Comparison of ENCODE assay signal across 12 cellular contexts in genomic region chrX:104351173-104351769, GRCh38.
DNase-seq lines count a peak whose midpoint lies in the region; ATAC-seq and TF ChIP-seq lines count a peak whose summit lies in the region.
"Had no signal": no experiment of that assay in that cellular context is flagged by ENCODE, and none has a peak within 500 bp of the region (broad histone marks: within the 10 kb centered on the region; RNA-seq: fewer than 3 reads in every experiment).

No MANE protein-coding gene starts in this region.

- no peak overlapping the region for H2AFZ ChIP-seq in SK-N-SH (ENCODE audit: low read depth)

- POLR2A ChIA-PET in SK-N-SH (lab: Yijun Ruan, JAX), result no interaction called here

- no peak overlapping the region for H3K27ac Mint-ChIP-seq in activated T-helper 2 cell treated with anti-CD3 and anti-CD28 coated beads, Interferon-gamma antibody, Interleukin-2, Interleukin-4, amounts not matched to agents 10 μg/mL and 5 μg/mL and 100 μg/mL, durations not matched to agents 14 hours and 24 hours and 36 hours
- no peak overlapping the region for H3K27ac Mint-ChIP-seq in endothelial cell (ENCODE audit: unreplicated experiment)
- H3K27ac Mint-ChIP-seq: activated naive CD8-positive, alpha-beta T cell treated with anti-CD3 and anti-CD28 coated beads, Interleukin-2, amount 50 U/mL, for 24 hours had no signal

- no peak overlapping the region for H3K27ac ChIP-seq in SK-N-SH (ENCODE audit: low read depth in 2 of 2, low read length in 1 of 2)

- TF ChIP-seq RAD21 in SK-N-SH (IDR thresholded peaks at IDR 0.05; ENCODE audit: low read length), result no peak

- H3K4me2 ChIP-seq in SK-N-SH, result no peak overlapping the region

- no peaks in the 10 kb centered on the region for H3F3A ChIP-seq in SK-N-SH (replicated peaks; ENCODE audit: insufficient read depth)

- no peak for TF ChIP-seq CTCF in SK-N-SH (IDR thresholded peaks at IDR 0.05)
- no peak for TF ChIP-seq CTCF in fibroblast of pulmonary artery (IDR thresholded peaks at IDR 0.05; ENCODE audit: low read length, missing control alignments)
- TF ChIP-seq CTCF in endothelial cell (IDR thresholded peaks at IDR 0.05; ENCODE audit: unreplicated experiment), result no peak

- no peaks in the 10 kb centered on the region for H3K27me3 Mint-ChIP-seq in activated T-helper 2 cell treated with anti-CD3 and anti-CD28 coated beads, Interferon-gamma antibody, Interleukin-2, Interleukin-4, amounts not matched to agents 10 μg/mL and 5 μg/mL and 100 μg/mL, durations not matched to agents 14 hours and 24 hours and 36 hours (ENCODE audit: low read depth)
- no peaks in the 10 kb centered on the region for H3K27me3 Mint-ChIP-seq in endothelial cell (ENCODE audit: unreplicated experiment)

- 8% methylated on average over 3 of the region's 3 CpGs for WGBS in SK-N-SH (ENCODE audit: low lambda C conversion rate)

- no peaks in the 10 kb centered on the region for H3K4me1 ChIP-seq in SK-N-SH (ENCODE audit: control insufficient read depth in 1 of 2, insufficient read depth in 2 of 2, low read depth in 1 of 2, low read length in 1 of 2)

- no peak for ATAC-seq in SK-N-SH treated with all-trans-retinoic acid at 6 μM for 48 hours
- ATAC-seq: activated naive CD8-positive, alpha-beta T cell treated with anti-CD3 and anti-CD28 coated beads, Interleukin-2, amount 50 U/mL, for 24 hours had no signal

- H3K4me1 Mint-ChIP-seq in activated T-helper 2 cell treated with anti-CD3 and anti-CD28 coated beads, Interferon-gamma antibody, Interleukin-2, Interleukin-4, amounts not matched to agents 10 μg/mL and 5 μg/mL and 100 μg/mL, durations not matched to agents 14 hours and 24 hours and 36 hours (ENCODE audit: low read depth), result no peaks in the 10 kb centered on the region
- no peaks in the 10 kb centered on the region for H3K4me1 Mint-ChIP-seq in endothelial cell (ENCODE audit: unreplicated experiment)
- H3K4me1 Mint-ChIP-seq: activated naive CD8-positive, alpha-beta T cell treated with anti-CD3 and anti-CD28 coated beads, Interleukin-2, amount 50 U/mL, for 24 hours had no signal

- H3K4me3 ChIP-seq in SK-N-SH (ENCODE audit: low read depth in 2 of 2, low read length in 1 of 2) (no peak overlapping the region), fibroblast of pulmonary artery (replicated peaks; ENCODE audit: low read depth, low read length) (no peak overlapping the region)

- no peaks in the 10 kb centered on the region for H3K9me2 ChIP-seq in SK-N-SH

- H3K79me2 ChIP-seq in SK-N-SH (ENCODE audit: insufficient read depth), result no peaks in the 10 kb centered on the region

- no peak overlapping the region for H3K4me3 Mint-ChIP-seq in activated T-helper 2 cell treated with anti-CD3 and anti-CD28 coated beads, Interferon-gamma antibody, Interleukin-2, Interleukin-4, amounts not matched to agents 10 μg/mL and 5 μg/mL and 100 μg/mL, durations not matched to agents 14 hours and 24 hours and 36 hours (ENCODE audit: low read depth)
- no peak overlapping the region for H3K4me3 Mint-ChIP-seq in endothelial cell (ENCODE audit: unreplicated experiment)
- H3K4me3 Mint-ChIP-seq: activated naive CD8-positive, alpha-beta T cell treated with anti-CD3 and anti-CD28 coated beads, Interleukin-2, amount 50 U/mL, for 24 hours had no signal

- no peak overlapping the region for H3K9ac ChIP-seq in SK-N-SH

- no peak for TF ChIP-seq EP300 in SK-N-SH (IDR thresholded peaks at IDR 0.05; ENCODE audit: borderline replicate concordance in 1 of 2, low read depth in 1 of 2, low read length in 1 of 2)

- no peaks in the 10 kb centered on the region for H3K9me3 ChIP-seq in SK-N-SH

- CTCF ChIA-PET in SK-N-SH (lab: Yijun Ruan, JAX), result interaction anchor here (0.7 kb wide), 1 partner anchor 11 kb away, joined by 3 read pairs; no protein-coding TSS in a partner anchor

- no peaks in the 10 kb centered on the region for H4K20me1 ChIP-seq in SK-N-SH (ENCODE audit: insufficient read depth)

- DNase-seq in SK-N-SH (no peak), RPMI7951 (ENCODE audit: low read depth) (peak; percentile 78), fibroblast of pulmonary artery (ENCODE audit: low read depth) (peak; percentile 84), stromal cell of bone marrow (ENCODE audit: low read depth) (peak; percentile 79), endothelial cell (ENCODE audit: low spot score) (no peak)
- DNase-seq in activated naive CD4-positive, alpha-beta T cell treated with anti-CD3 and anti-CD28 coated beads, Interleukin-2, amount 50 U/mL, for 16 hours, result no peak
- DNase-seq in activated T-helper 2 cell treated with anti-CD3 and anti-CD28 coated beads, Interferon-gamma antibody, Interleukin-2, Interleukin-4, amounts not matched to agents 10 μg/mL and 5 μg/mL and 100 μg/mL, durations not matched to agents 14 hours and 24 hours and 36 hours (ENCODE audit: low spot score), result no peak
- DNase-seq: activated naive CD8-positive, alpha-beta T cell treated with anti-CD3 and anti-CD28 coated beads, Interleukin-2, amount 50 U/mL, for 24 hours; NCI-H187; RPMI8226; stimulated activated CD4-positive, alpha-beta T cell treated with anti-CD3 and anti-CD28 coated beads, Interleukin-1b, Interleukin-23, amount 100 ng/mL, for 48 hours had no signal

- no peaks in the 10 kb centered on the region for H3K36me3 Mint-ChIP-seq in activated T-helper 2 cell treated with anti-CD3 and anti-CD28 coated beads, Interferon-gamma antibody, Interleukin-2, Interleukin-4, amounts not matched to agents 10 μg/mL and 5 μg/mL and 100 μg/mL, durations not matched to agents 14 hours and 24 hours and 36 hours (ENCODE audit: low read depth)
- no peaks in the 10 kb centered on the region for H3K36me3 Mint-ChIP-seq in endothelial cell (ENCODE audit: low read depth, unreplicated experiment)

- H3K9me3 Mint-ChIP-seq in activated T-helper 2 cell treated with anti-CD3 and anti-CD28 coated beads, Interferon-gamma antibody, Interleukin-2, Interleukin-4, amounts not matched to agents 10 μg/mL and 5 μg/mL and 100 μg/mL, durations not matched to agents 14 hours and 24 hours and 36 hours, result no peaks in the 10 kb centered on the region
- H3K9me3 Mint-ChIP-seq in endothelial cell (ENCODE audit: unreplicated experiment), result no peaks in the 10 kb centered on the region
- H3K9me3 Mint-ChIP-seq: activated naive CD8-positive, alpha-beta T cell treated with anti-CD3 and anti-CD28 coated beads, Interleukin-2, amount 50 U/mL, for 24 hours had no signal

- intact Hi-C loops in activated T-helper 2 cell treated with anti-CD3 and anti-CD28 coated beads, Interferon-gamma antibody, Interleukin-2, Interleukin-4, amounts not matched to agents 10 μg/mL and 5 μg/mL and 100 μg/mL, durations not matched to agents 14 hours and 24 hours and 36 hours (cut with micrococcal nuclease), result no loop called here

- peaks cover 28% of the 10 kb centered on the region; the same call in 1 of the 2 replicates for H3K27me3 ChIP-seq in SK-N-SH (ENCODE audit: insufficient read depth)

- H3K36me3 ChIP-seq in SK-N-SH (replicated peaks in 1 of 2; ENCODE audit: control insufficient read depth in 1 of 2, insufficient read depth in 2 of 2, low read length in 1 of 2), result no peaks in the 10 kb centered on the region

TF ChIP-seq in SK-N-SH, 30 proteins besides CTCF, POLR2A, EP300 and RAD21:
- TF ChIP-seq SMC3 (IDR thresholded peaks at IDR 0.05; ENCODE audit: low read depth, low read length) (no peak), FOSL2 (IDR thresholded peaks at IDR 0.05; ENCODE audit: borderline replicate concordance, low read depth) (peak; percentile 15; the same call in 1 of the 2 replicates)

TF ChIP-seq in SK-N-SH treated with all-trans-retinoic acid at 6 μM for 48 hours, 23 proteins besides CTCF, POLR2A, EP300 and RAD21:
- TF ChIP-seq PATZ1 (CRISPR knock-in tag; IDR thresholded peaks at IDR 0.05; ENCODE audit: borderline replicate concordance), result no peak
- TF ChIP-seq, protein P1, sequence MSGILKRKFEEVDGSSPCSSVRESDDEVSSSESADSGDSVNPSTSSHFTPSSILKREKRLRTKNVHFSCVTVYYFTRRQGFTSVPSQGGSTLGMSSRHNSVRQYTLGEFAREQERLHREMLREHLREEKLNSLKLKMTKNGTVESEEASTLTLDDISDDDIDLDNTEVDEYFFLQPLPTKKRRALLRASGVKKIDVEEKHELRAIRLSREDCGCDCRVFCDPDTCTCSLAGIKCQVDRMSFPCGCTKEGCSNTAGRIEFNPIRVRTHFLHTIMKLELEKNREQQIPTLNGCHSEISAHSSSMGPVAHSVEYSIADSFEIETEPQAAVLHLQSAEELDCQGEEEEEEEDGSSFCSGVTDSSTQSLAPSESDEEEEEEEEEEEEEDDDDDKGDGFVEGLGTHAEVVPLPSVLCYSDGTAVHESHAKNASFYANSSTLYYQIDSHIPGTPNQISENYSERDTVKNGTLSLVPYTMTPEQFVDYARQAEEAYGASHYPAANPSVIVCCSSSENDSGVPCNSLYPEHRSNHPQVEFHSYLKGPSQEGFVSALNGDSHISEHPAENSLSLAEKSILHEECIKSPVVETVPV (CRISPR knock-in tag; IDR thresholded peaks at IDR 0.05), result no peak
- no peak for TF ChIP-seq GLIS3 (CRISPR knock-in tag; IDR thresholded peaks at IDR 0.05)
- TF ChIP-seq ZFP3 (CRISPR knock-in tag; IDR thresholded peaks at IDR 0.05), result no peak
- TF ChIP-seq ZC3H10 (CRISPR knock-in tag; IDR thresholded peaks at IDR 0.05), result no peak
- TF ChIP-seq ZNF8 (CRISPR knock-in tag; IDR thresholded peaks at IDR 0.05), result no peak
- TF ChIP-seq PPARA (CRISPR knock-in tag; IDR thresholded peaks at IDR 0.05; ENCODE audit: borderline replicate concordance), result no peak
- no peak for TF ChIP-seq ZFP30 (CRISPR knock-in tag; IDR thresholded peaks at IDR 0.05)
- TF ChIP-seq ZNF70 (CRISPR knock-in tag; IDR thresholded peaks at IDR 0.05), result no peak
- TF ChIP-seq OSR1 (CRISPR knock-in tag; IDR thresholded peaks at IDR 0.05), result no peak
- TF ChIP-seq BACH2 (CRISPR knock-in tag; IDR thresholded peaks at IDR 0.05; ENCODE audit: borderline replicate concordance), result no peak

Comparison
In these comparisons a context has a peak if more than half of its experiments do, and no peak if none do; other contexts are left out.
1. DNase-seq: peak in RPMI7951 (single experiment), fibroblast of pulmonary artery (single experiment) and stromal cell of bone marrow (single experiment); none in SK-N-SH (single experiment), activated naive CD4-positive, alpha-beta T cell treated with anti-CD3 and anti-CD28 coated beads, Interleukin-2, amount 50 U/mL, for 16 hours (single experiment), activated T-helper 2 cell treated with anti-CD3 and anti-CD28 coated beads, Interferon-gamma antibody, Interleukin-2, Interleukin-4, amounts not matched to agents 10 μg/mL and 5 μg/mL and 100 μg/mL, durations not matched to agents 14 hours and 24 hours and 36 hours (single experiment) and endothelial cell (single experiment).